ENCODE assay signal across 8 cellular contexts in the genomic region with DNA sequence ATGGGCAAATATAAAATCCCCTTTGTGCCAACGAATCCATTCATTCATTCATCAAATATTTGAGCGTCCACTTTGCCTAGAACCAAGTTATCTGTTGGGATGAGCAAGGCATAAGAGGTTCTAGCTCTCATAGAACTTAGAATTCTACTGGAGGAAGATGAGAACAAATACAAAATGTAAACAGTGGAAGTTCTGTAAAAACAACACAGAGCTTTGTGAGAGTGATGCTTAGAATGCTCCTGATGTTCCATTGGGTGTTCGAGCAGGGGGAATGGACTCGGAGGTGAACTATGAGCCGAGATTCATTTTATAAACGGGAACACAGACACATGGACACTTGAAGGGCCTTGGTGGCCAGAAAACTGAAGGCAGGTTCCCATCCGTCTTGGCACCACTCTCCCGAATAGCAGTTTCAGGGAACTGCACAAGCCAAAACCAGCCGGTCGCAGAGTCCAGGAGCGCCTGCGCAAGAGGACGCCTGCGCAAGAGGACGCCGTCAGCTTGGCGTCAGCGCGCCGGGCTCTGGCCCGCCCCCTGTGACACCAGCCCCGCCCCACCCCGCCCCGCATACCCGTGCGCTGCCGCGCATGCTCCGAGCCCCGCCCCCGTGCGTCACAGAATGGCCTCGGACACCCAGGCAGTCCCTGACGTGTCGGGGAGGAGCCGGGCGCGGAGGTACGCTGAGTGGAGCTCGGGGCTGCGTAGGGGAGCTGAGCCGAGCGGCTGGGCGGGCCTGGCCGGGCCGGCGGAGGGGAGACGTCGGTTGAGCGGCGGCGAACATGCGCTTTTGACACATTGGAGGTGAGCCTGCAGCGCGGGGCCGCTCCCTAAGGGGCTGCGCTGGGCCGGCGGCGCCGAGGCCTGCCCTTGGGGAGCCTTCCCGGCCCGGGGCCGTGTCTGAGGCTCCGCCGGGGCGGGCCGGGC.
DNase-seq lines count a peak whose midpoint lies in the region; ATAC-seq and TF ChIP-seq lines count a peak whose summit lies in the region.

A gene with protein sequence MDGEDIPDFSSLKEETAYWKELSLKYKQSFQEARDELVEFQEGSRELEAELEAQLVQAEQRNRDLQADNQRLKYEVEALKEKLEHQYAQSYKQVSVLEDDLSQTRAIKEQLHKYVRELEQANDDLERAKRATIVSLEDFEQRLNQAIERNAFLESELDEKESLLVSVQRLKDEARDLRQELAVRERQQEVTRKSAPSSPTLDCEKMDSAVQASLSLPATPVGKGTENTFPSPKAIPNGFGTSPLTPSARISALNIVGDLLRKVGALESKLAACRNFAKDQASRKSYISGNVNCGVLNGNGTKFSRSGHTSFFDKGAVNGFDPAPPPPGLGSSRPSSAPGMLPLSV (plus strand): TSS at position 640 of the 924 bp plus-strand sequence. CDS start 8,388 bp downstream, outside the sequence.

- DNase-seq in AG20443 (ENCODE audit: low spot score) = peak; percentile 100
- DNase-seq in NCI-H446 treated with DMSO at 0.1 percent for 48 hours (lab: John Stamatoyannopoulos, UW) = peak; percentile 88
- DNase-seq in central memory CD8-positive, alpha-beta T cell (ENCODE audit: low spot score in 2 of 2) = peak; percentile 97 to 99
- peak; percentile 98 for DNase-seq in iris pigment epithelial cell (ENCODE audit: low read depth)
- peak; percentile 97 to 98 for DNase-seq in stimulated activated CD4-positive, alpha-beta T cell treated with anti-CD3 and anti-CD28 coated beads, Interleukin-12 subunit alpha, Interleukin-12 subunit beta, amount 100 ng/mL, for 24 hours (ENCODE audit: low read depth in 2 of 2)

- peaks cover 25% of the 10 kb centered on the region for H3K36me3 Mint-ChIP-seq in central memory CD8-positive, alpha-beta T cell (ENCODE audit: insufficient read depth)

- H3K27me3 Mint-ChIP-seq in central memory CD8-positive, alpha-beta T cell = no peaks in the 10 kb centered on the region

- ATAC-seq in HG03378 (IDR thresholded peaks at IDR 0.05; ENCODE audit: unreplicated experiment) = peak; percentile 84
- ATAC-seq in activated CD4-positive, CD25-positive, alpha-beta regulatory T cell treated with anti-CD3 and anti-CD28 coated beads, Interleukin-2, amount 50 U/mL, for 24 hours = peak; percentile 97 to 99
- peak; percentile 99 for ATAC-seq in central memory CD8-positive, alpha-beta T cell (replicated peaks; ENCODE audit: extremely low read depth, poor library complexity, severe bottlenecking)

- peak within 1 kb of the TSS; percentile 99 for H3K4me3 Mint-ChIP-seq in central memory CD8-positive, alpha-beta T cell

- no peaks in the 10 kb centered on the region for H3K9me3 Mint-ChIP-seq in central memory CD8-positive, alpha-beta T cell

- peak within 1 kb of the TSS; percentile 98 for H3K27ac Mint-ChIP-seq in central memory CD8-positive, alpha-beta T cell (ENCODE audit: low read depth)

- H3K4me1 Mint-ChIP-seq in central memory CD8-positive, alpha-beta T cell = peaks cover 16% of the 10 kb centered on the region

- TF ChIP-seq POLR2A in GM19099 (IDR thresholded peaks at IDR 0.05; ENCODE audit: extremely low read depth, insufficient read length, low read depth) = peak; percentile 94

Comparison
In these comparisons a context has a peak if more than half of its experiments do, and no peak if none do; other contexts are left out.
1. Peak in every context shown above with its lines: DNase-seq and ATAC-seq.